ENCODE assay signal across 8 cellular contexts in the genomic region with DNA sequence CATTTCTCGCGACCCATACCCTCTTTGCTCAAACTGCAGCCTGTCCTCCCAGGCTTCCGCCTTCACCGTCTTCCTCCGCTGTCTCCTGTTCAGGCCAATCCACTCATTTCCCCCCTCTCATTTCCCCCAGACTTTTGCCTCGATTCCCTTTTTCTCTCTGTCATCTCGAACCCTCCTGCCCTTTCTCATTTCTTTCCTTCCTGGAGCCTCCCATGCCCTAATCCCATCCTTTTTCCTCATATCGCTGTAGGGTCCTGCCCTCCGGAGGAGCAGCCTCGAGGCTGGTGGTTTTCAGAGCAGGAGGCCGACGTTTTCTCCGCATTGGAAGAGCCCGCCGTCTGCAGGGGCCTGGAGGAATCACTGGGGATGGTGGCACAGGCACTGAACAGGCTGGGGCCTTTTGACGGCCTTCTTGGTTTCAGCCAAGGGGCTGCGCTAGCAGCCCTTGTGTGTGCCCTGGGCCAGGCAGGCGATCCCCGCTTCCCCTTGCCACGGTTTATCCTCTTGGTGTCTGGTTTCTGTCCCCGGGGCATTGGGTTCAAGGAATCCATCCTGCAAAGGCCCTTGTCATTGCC. TPM values are rescaled to one million over a fixed set of nuclear protein-coding genes. Genes with fewer than 3 reads are reported as not detected.
A peak's percentile ranks its signal among the peaks of the same experiment; 100 is the strongest.
DNase-seq lines count a peak whose midpoint lies in the region; TF ChIP-seq lines count a peak whose summit lies in the region.

No MANE protein-coding gene starts in this region.

- H3K4me3 ChIP-seq in SK-N-SH (ENCODE audit: low read depth in 2 of 2, low read length in 1 of 2) (peak overlapping the region; percentile 71 to 81), esophagus muscularis mucosa (peak overlapping the region; percentile 63 to 89 (median 84)), neural progenitor cell (peak overlapping the region; percentile 78)

- H2AFZ ChIP-seq in SK-N-SH (ENCODE audit: low read depth): no peak overlapping the region
- peak overlapping the region; percentile 78 for H2AFZ ChIP-seq in neural progenitor cell (replicated peaks)

- H3K27ac ChIP-seq in SK-N-SH (ENCODE audit: low read depth in 2 of 2, low read length in 1 of 2) (peak overlapping the region; percentile 79 to 92), esophagus muscularis mucosa (replicated peaks in 1 of 4) (peak overlapping the region; percentile 84 to 95 (median 92)), neural progenitor cell (no peak overlapping the region)

- no peaks in the 10 kb centered on the region for H3K27me3 Mint-ChIP-seq in activated CD4-positive, alpha-beta T cell treated with anti-CD3 and anti-CD28 coated beads, Interleukin-2, amount 10 ng/mL, durations not matched to agents 24 days and 14 days
- H3K27me3 Mint-ChIP-seq in neural progenitor cell (ENCODE audit: insufficient read depth, low read depth): peaks cover 11% of the 10 kb centered on the region

- H3K79me2 ChIP-seq in SK-N-SH (ENCODE audit: insufficient read depth): peaks cover 31% of the 10 kb centered on the region
- peaks cover 20% of the 10 kb centered on the region for H3K79me2 ChIP-seq in neural progenitor cell (ENCODE audit: low read depth)

- H3K9ac ChIP-seq in SK-N-SH: peak overlapping the region; percentile 86
- H3K9ac ChIP-seq in neural progenitor cell: peak overlapping the region; percentile 61

- intact Hi-C loops in activated CD4-positive, alpha-beta T cell treated with anti-CD3 and anti-CD28 coated beads, Interleukin-2, amount 10 ng/mL, durations not matched to agents 24 days and 14 days (cut with micrococcal nuclease): loop anchor here (2.0 kb wide), 1 partner anchor 358 kb away; the partner anchor contains the start of gene MNT
- intact Hi-C loops in esophagus muscularis mucosa (cut with DNase I): loop anchor here (5.0 kb wide), 1 partner anchor 135 kb away; no protein-coding TSS in a partner anchor

- H3K27ac Mint-ChIP-seq in activated CD4-positive, alpha-beta T cell treated with anti-CD3 and anti-CD28 coated beads, Interleukin-2, amount 10 ng/mL, durations not matched to agents 24 days and 14 days: peak overlapping the region; percentile 94
- H3K27ac Mint-ChIP-seq in neural progenitor cell: peak overlapping the region; percentile 81

- H3K36me3 ChIP-seq in SK-N-SH (replicated peaks in 1 of 2; ENCODE audit: control insufficient read depth in 1 of 2, insufficient read depth in 2 of 2, low read length in 1 of 2) (peaks cover 11 to 14% of the 10 kb centered on the region in 2 experiments), esophagus muscularis mucosa (peaks cover 6 to 48% (median 36%) of the 10 kb centered on the region in 4 donors), neural progenitor cell (no peaks in the 10 kb centered on the region)

- CTCF ChIA-PET in SK-N-SH (lab: Yijun Ruan, JAX): interaction anchor here (0.7 to 2.8 kb wide), 9 partner anchors 11 to 202 kb away, joined by 3 to 19 read pairs (median 8); partner anchors contain the start of genes DPH1, HIC1 and RTN4RL1

- peaks cover 17% of the 10 kb centered on the region for H3F3A ChIP-seq in SK-N-SH (replicated peaks; ENCODE audit: insufficient read depth)
- peaks cover 12% of the 10 kb centered on the region for H3F3A ChIP-seq in neural progenitor cell (ENCODE audit: low read depth)

- peak; percentile 27 for TF ChIP-seq RAD21 in SK-N-SH (IDR thresholded peaks at IDR 0.05; ENCODE audit: low read length)

- TF ChIP-seq EP300 in SK-N-SH (IDR thresholded peaks at IDR 0.05; ENCODE audit: borderline replicate concordance in 1 of 2, low read depth in 1 of 2, low read length in 1 of 2): no peak
- TF ChIP-seq EP300 in esophagus muscularis mucosa (IDR thresholded peaks at IDR 0.05): no peak

- 13% methylated on average over 21 of the region's 21 CpGs for WGBS in SK-N-SH (ENCODE audit: low lambda C conversion rate)
- 20% methylated on average over 21 of the region's 21 CpGs for WGBS in esophagus muscularis mucosa

- H3K4me2 ChIP-seq in SK-N-SH (peak overlapping the region; percentile 99), neural progenitor cell (peak overlapping the region; percentile 89)

- H3K4me3 Mint-ChIP-seq in activated CD4-positive, alpha-beta T cell treated with anti-CD3 and anti-CD28 coated beads, Interleukin-2, amount 10 ng/mL, durations not matched to agents 24 days and 14 days: peak overlapping the region; percentile 92
- peak overlapping the region; percentile 88 for H3K4me3 Mint-ChIP-seq in neural progenitor cell

- no peaks in the 10 kb centered on the region for H3K9me2 ChIP-seq in SK-N-SH

- H3K4me1 Mint-ChIP-seq in activated CD4-positive, alpha-beta T cell treated with anti-CD3 and anti-CD28 coated beads, Interleukin-2, amount 10 ng/mL, durations not matched to agents 24 days and 14 days: peaks cover 15% of the 10 kb centered on the region
- H3K4me1 Mint-ChIP-seq in neural progenitor cell: peaks cover 25% of the 10 kb centered on the region

- POLR2A ChIA-PET in SK-N-SH (lab: Yijun Ruan, JAX): no interaction called here

- H3K9me3 ChIP-seq in SK-N-SH (no peaks in the 10 kb centered on the region), esophagus muscularis mucosa (no peaks in the 10 kb centered on the region), neural progenitor cell (ENCODE audit: low read depth) (no peaks in the 10 kb centered on the region)

- no peak for TF ChIP-seq POLR2A in esophagus muscularis mucosa (IDR thresholded peaks at IDR 0.05; ENCODE audit: low read depth)

- H3K4me1 ChIP-seq in SK-N-SH (ENCODE audit: control insufficient read depth in 1 of 2, insufficient read depth in 2 of 2, low read depth in 1 of 2, low read length in 1 of 2): peaks cover 20 to 21% of the 10 kb centered on the region in 2 experiments; a peak in 3 of 4 replicates
- H3K4me1 ChIP-seq in esophagus muscularis mucosa: peaks cover 19 to 32% (median 31%) of the 10 kb centered on the region in 4 donors
- peaks cover 7% of the 10 kb centered on the region for H3K4me1 ChIP-seq in neural progenitor cell

- peaks cover 47% of the 10 kb centered on the region for H3K36me3 Mint-ChIP-seq in activated CD4-positive, alpha-beta T cell treated with anti-CD3 and anti-CD28 coated beads, Interleukin-2, amount 10 ng/mL, durations not matched to agents 24 days and 14 days (ENCODE audit: low read depth)
- H3K36me3 Mint-ChIP-seq in neural progenitor cell: peaks cover 13% of the 10 kb centered on the region

- no peak; the same call in 1 of the 2 replicates for TF ChIP-seq CTCF in SK-N-SH (IDR thresholded peaks at IDR 0.05)
- TF ChIP-seq CTCF in esophagus muscularis mucosa (IDR thresholded peaks at IDR 0.05): peak in 1 of 3 experiments; percentile 15
- TF ChIP-seq CTCF in neural progenitor cell (IDR thresholded peaks at IDR 0.05): peak; percentile 28

- H3K9me3 Mint-ChIP-seq in activated CD4-positive, alpha-beta T cell treated with anti-CD3 and anti-CD28 coated beads, Interleukin-2, amount 10 ng/mL, durations not matched to agents 24 days and 14 days: no peaks in the 10 kb centered on the region
- H3K9me3 Mint-ChIP-seq in neural progenitor cell: no peaks in the 10 kb centered on the region

- H3K27me3 ChIP-seq in SK-N-SH (ENCODE audit: insufficient read depth) (no peaks in the 10 kb centered on the region), esophagus muscularis mucosa (no peaks in the 10 kb centered on the region), neural progenitor cell (peaks cover 15% of the 10 kb centered on the region)

- no peak for DNase-seq in activated CD4-positive, alpha-beta T cell treated with anti-CD3 and anti-CD28 coated beads, Interleukin-2, amount 10 ng/mL, durations not matched to agents 24 days and 14 days
- no peak for DNase-seq in activated CD4-positive, alpha-beta T cell treated with anti-CD3 and anti-CD28 coated beads for 1 hour
- DNase-seq in SK-N-SH (peak; percentile 65), esophagus muscularis mucosa (ENCODE audit: extremely low spot score) (no peak), neural progenitor cell (ENCODE audit: low spot score) (peak; percentile 73), NCI-H187 (lab: John Stamatoyannopoulos, UW) (no peak), NCI-H446 treated with DMSO at 0.1 percent for 48 hours (lab: John Stamatoyannopoulos, UW) (no peak), DMS114 treated with DMSO at 0.1 percent for 48 hours (lab: John Stamatoyannopoulos, UW; ENCODE audit: unreplicated experiment) (no peak)

- H4K20me1 ChIP-seq in SK-N-SH (ENCODE audit: insufficient read depth): no peaks in the 10 kb centered on the region
- H4K20me1 ChIP-seq in neural progenitor cell (ENCODE audit: low read depth): peaks cover 5% of the 10 kb centered on the region

TF ChIP-seq in SK-N-SH, 30 proteins besides CTCF, POLR2A, EP300 and RAD21 (continues in another document):
- no peak for TF ChIP-seq POLR2AphosphoS5 (IDR thresholded peaks at IDR 0.05; ENCODE audit: low read depth, low read length)

RNA-seq across cellular contexts. Expression of gene OVCA2, which starts 0.6 kb away (rescaled TPM):
- 36.5 and 37.7 TPM in 2 replicates for total RNA-seq in activated CD4-positive, alpha-beta T cell treated with anti-CD3 and anti-CD28 coated beads, Interleukin-2, amount 10 ng/mL, durations not matched to agents 24 days and 14 days
- 58.1 and 59.2 TPM in 2 replicates for polyA plus RNA-seq in SK-N-SH (2012; rRNA removed)
- polyA plus RNA-seq in SK-N-SH (2012; cell fraction: cytosol; rRNA removed): 39.2 and 51.0 TPM in 2 replicates
- 34.5 and 38.7 TPM in 2 replicates for polyA plus RNA-seq in SK-N-SH (2012; cell fraction: nucleus; rRNA removed)
- 10 to 100 TPM; 34.9 to 38.9 (median 38.0) TPM for total RNA-seq in esophagus muscularis mucosa
- total RNA-seq in neural progenitor cell (ENCODE audit: low replicate concordance): 5.4 and 23.1 TPM in 2 replicates

RNA-seq across cellular contexts. Expression of gene HIC1, which starts 12.5 kb away (rescaled TPM):
- total RNA-seq in activated CD4-positive, alpha-beta T cell treated with anti-CD3 and anti-CD28 coated beads, Interleukin-2, amount 10 ng/mL, durations not matched to agents 24 days and 14 days: 49.4 and 51.6 TPM in 2 replicates
- 3.8 and 6.4 TPM in 2 replicates for polyA plus RNA-seq in SK-N-SH (2012; rRNA removed)
- 2.1 and 3.1 TPM in 2 replicates for polyA plus RNA-seq in SK-N-SH (2012; cell fraction: cytosol; rRNA removed)
- polyA plus RNA-seq in SK-N-SH (2012; cell fraction: nucleus; rRNA removed): 13.7 and 15.5 TPM in 2 replicates
- total RNA-seq in esophagus muscularis mucosa (10 to 100 TPM; 48.6 to 86.4 (median 54.9) TPM), neural progenitor cell (ENCODE audit: low replicate concordance) (0.62 TPM in 1 of 2 replicates, not detected in the other)

RNA-seq across cellular contexts. Expression of gene DPH1, which starts 12.5 kb away (rescaled TPM):
- 50.8 and 55.9 TPM in 2 replicates for total RNA-seq in activated CD4-positive, alpha-beta T cell treated with anti-CD3 and anti-CD28 coated beads, Interleukin-2, amount 10 ng/mL, durations not matched to agents 24 days and 14 days
- 36.2 and 39.5 TPM in 2 replicates for polyA plus RNA-seq in SK-N-SH (2012; rRNA removed)
- 10.0 and 16.0 TPM in 2 replicates for polyA plus RNA-seq in SK-N-SH (2012; cell fraction: cytosol; rRNA removed)
- 149 and 180 TPM in 2 replicates for polyA plus RNA-seq in SK-N-SH (2012; cell fraction: nucleus; rRNA removed)
- total RNA-seq in esophagus muscularis mucosa (10 to 100 TPM; 27.4 to 41.8 (median 38.3) TPM), neural progenitor cell (ENCODE audit: low replicate concordance) (21.1 and 28.0 TPM in 2 replicates)

RNA-seq across cellular contexts. Expression of gene RTN4RL1, which starts 17.3 kb away (rescaled TPM):
- total RNA-seq in activated CD4-positive, alpha-beta T cell treated with anti-CD3 and anti-CD28 coated beads, Interleukin-2, amount 10 ng/mL, durations not matched to agents 24 days and 14 days: 1.1 and 1.2 TPM in 2 replicates
- polyA plus RNA-seq in SK-N-SH (2012; rRNA removed): 0.07 TPM in 1 of 2 replicates, not detected in the other
- 0.01 and 0.03 TPM in 2 replicates for polyA plus RNA-seq in SK-N-SH (2012; cell fraction: cytosol; rRNA removed)
- polyA plus RNA-seq in SK-N-SH (2012; cell fraction: nucleus; rRNA removed): 0.02 and 0.04 TPM in 2 replicates
- under 1 TPM; 0.50 to 0.86 (median 0.67) TPM for total RNA-seq in esophagus muscularis mucosa
- total RNA-seq in neural progenitor cell (ENCODE audit: low replicate concordance): 3.4 and 7.2 TPM in 2 replicates

Comparison
In these comparisons a context has a peak if more than half of its experiments do, and no peak if none do; other contexts are left out.
1. DNase-seq: peak in SK-N-SH (single experiment) and neural progenitor cell (single experiment); none in activated CD4-positive, alpha-beta T cell treated with anti-CD3 and anti-CD28 coated beads, Interleukin-2, amount 10 ng/mL, durations not matched to agents 24 days and 14 days (single experiment), activated CD4-positive, alpha-beta T cell treated with anti-CD3 and anti-CD28 coated beads for 1 hour (single experiment), esophagus muscularis mucosa (single experiment), NCI-H187 (0 of 2), NCI-H446 treated with DMSO at 0.1 percent for 48 hours (single experiment) and DMS114 treated with DMSO at 0.1 percent for 48 hours (single experiment).
2. RNA of gene HIC1, which starts 12.5 kb away (total RNA-seq): 48.6 to 86.4 TPM in esophagus muscularis mucosa and 49.4 to 51.6 TPM in activated CD4-positive, alpha-beta T cell treated with anti-CD3 and anti-CD28 coated beads, Interleukin-2, amount 10 ng/mL, durations not matched to agents 24 days and 14 days; 0.62 TPM in neural progenitor cell; every median in the first group is over 10 times any median in the second.
3. Peak in every context shown above with its lines, with median percentiles within 50 percentile points of each other: H3K4me3 ChIP-seq.